1 cellular context compared by ENCODE assay signal in genomic region chr1:5745776-5746610, GRCh38.
TF ChIP-seq lines count a peak whose summit lies in the region.

No MANE protein-coding gene starts in this region.

TF ChIP-seq in H1, 55 proteins besides CTCF, POLR2A, EP300 and RAD21 (continued from another document):
- TF ChIP-seq ASH2L (IDR thresholded peaks at IDR 0.05; ENCODE audit: low read length) (no peak), TEAD4 (IDR thresholded peaks at IDR 0.05; ENCODE audit: low read depth, low read length) (no peak), PHF8 (conservative IDR thresholded peaks at IDR 0.05; ENCODE audit: low read depth, low read length) (no peak), HDAC6 (IDR thresholded peaks at IDR 0.05; ENCODE audit: low read depth, low read length) (no peak), BACH1 (IDR thresholded peaks at IDR 0.05; ENCODE audit: low read length) (no peak), GTF2F1 (IDR thresholded peaks at IDR 0.05; ENCODE audit: borderline replicate concordance, low read depth, low read length) (no peak), SIN3A (conservative IDR thresholded peaks at IDR 0.05 in 1 of 2, IDR thresholded peaks at IDR 0.05 in 1 of 2; ENCODE audit: low read depth in 1 of 2, low read length in 2 of 2) (0 out of 4 replicates have a peak, but pooled peaks of 1 of the 2 experiments have one; percentile 62), RBBP5 (IDR thresholded peaks at IDR 0.05; ENCODE audit: borderline replicate concordance, low read depth, low read length) (no peak), TCF12 (IDR thresholded peaks at IDR 0.05; ENCODE audit: low read depth, low read length) (0 out of 2 replicates have a peak, but pooled peaks have one; percentile 34), USF2 (IDR thresholded peaks at IDR 0.05; ENCODE audit: low read length) (no peak), TAF7 (optimal IDR thresholded peaks at IDR 0.05; ENCODE audit: borderline replicate concordance, low read depth, low read length) (peak; percentile 29), SAP30 (IDR thresholded peaks at IDR 0.05; ENCODE audit: insufficient read depth, insufficient replicate concordance, low read length) (no peak), SP2 (IDR thresholded peaks at IDR 0.05; ENCODE audit: low read length) (no peak), CREB1 (IDR thresholded peaks at IDR 0.05) (peak; percentile 42), KDM5A (IDR thresholded peaks at IDR 0.05; ENCODE audit: low read length) (no peak), JUN (IDR thresholded peaks at IDR 0.05; ENCODE audit: low read depth, low read length) (no peak), ATF3 (IDR thresholded peaks at IDR 0.05; ENCODE audit: insufficient read depth, low read depth, low read length) (0 out of 2 replicates have a peak, but pooled peaks have one; percentile 18), KDM4A (IDR thresholded peaks at IDR 0.05; ENCODE audit: low read depth, low read length, severe bottlenecking) (no peak)
- TF ChIP-seq, protein P1, sequence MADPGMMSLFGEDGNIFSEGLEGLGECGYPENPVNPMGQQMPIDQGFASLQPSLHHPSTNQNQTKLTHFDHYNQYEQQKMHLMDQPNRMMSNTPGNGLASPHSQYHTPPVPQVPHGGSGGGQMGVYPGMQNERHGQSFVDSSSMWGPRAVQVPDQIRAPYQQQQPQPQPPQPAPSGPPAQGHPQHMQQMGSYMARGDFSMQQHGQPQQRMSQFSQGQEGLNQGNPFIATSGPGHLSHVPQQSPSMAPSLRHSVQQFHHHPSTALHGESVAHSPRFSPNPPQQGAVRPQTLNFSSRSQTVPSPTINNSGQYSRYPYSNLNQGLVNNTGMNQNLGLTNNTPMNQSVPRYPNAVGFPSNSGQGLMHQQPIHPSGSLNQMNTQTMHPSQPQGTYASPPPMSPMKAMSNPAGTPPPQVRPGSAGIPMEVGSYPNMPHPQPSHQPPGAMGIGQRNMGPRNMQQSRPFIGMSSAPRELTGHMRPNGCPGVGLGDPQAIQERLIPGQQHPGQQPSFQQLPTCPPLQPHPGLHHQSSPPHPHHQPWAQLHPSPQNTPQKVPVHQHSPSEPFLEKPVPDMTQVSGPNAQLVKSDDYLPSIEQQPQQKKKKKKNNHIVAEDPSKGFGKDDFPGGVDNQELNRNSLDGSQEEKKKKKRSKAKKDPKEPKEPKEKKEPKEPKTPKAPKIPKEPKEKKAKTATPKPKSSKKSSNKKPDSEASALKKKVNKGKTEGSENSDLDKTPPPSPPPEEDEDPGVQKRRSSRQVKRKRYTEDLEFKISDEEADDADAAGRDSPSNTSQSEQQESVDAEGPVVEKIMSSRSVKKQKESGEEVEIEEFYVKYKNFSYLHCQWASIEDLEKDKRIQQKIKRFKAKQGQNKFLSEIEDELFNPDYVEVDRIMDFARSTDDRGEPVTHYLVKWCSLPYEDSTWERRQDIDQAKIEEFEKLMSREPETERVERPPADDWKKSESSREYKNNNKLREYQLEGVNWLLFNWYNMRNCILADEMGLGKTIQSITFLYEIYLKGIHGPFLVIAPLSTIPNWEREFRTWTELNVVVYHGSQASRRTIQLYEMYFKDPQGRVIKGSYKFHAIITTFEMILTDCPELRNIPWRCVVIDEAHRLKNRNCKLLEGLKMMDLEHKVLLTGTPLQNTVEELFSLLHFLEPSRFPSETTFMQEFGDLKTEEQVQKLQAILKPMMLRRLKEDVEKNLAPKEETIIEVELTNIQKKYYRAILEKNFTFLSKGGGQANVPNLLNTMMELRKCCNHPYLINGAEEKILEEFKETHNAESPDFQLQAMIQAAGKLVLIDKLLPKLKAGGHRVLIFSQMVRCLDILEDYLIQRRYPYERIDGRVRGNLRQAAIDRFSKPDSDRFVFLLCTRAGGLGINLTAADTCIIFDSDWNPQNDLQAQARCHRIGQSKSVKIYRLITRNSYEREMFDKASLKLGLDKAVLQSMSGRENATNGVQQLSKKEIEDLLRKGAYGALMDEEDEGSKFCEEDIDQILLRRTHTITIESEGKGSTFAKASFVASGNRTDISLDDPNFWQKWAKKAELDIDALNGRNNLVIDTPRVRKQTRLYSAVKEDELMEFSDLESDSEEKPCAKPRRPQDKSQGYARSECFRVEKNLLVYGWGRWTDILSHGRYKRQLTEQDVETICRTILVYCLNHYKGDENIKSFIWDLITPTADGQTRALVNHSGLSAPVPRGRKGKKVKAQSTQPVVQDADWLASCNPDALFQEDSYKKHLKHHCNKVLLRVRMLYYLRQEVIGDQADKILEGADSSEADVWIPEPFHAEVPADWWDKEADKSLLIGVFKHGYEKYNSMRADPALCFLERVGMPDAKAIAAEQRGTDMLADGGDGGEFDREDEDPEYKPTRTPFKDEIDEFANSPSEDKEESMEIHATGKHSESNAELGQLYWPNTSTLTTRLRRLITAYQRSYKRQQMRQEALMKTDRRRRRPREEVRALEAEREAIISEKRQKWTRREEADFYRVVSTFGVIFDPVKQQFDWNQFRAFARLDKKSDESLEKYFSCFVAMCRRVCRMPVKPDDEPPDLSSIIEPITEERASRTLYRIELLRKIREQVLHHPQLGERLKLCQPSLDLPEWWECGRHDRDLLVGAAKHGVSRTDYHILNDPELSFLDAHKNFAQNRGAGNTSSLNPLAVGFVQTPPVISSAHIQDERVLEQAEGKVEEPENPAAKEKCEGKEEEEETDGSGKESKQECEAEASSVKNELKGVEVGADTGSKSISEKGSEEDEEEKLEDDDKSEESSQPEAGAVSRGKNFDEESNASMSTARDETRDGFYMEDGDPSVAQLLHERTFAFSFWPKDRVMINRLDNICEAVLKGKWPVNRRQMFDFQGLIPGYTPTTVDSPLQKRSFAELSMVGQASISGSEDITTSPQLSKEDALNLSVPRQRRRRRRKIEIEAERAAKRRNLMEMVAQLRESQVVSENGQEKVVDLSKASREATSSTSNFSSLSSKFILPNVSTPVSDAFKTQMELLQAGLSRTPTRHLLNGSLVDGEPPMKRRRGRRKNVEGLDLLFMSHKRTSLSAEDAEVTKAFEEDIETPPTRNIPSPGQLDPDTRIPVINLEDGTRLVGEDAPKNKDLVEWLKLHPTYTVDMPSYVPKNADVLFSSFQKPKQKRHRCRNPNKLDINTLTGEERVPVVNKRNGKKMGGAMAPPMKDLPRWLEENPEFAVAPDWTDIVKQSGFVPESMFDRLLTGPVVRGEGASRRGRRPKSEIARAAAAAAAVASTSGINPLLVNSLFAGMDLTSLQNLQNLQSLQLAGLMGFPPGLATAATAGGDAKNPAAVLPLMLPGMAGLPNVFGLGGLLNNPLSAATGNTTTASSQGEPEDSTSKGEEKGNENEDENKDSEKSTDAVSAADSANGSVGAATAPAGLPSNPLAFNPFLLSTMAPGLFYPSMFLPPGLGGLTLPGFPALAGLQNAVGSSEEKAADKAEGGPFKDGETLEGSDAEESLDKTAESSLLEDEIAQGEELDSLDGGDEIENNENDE (IDR thresholded peaks at IDR 0.05; ENCODE audit: insufficient replicate concordance, low read length) = no peak
- TF ChIP-seq, protein P2, sequence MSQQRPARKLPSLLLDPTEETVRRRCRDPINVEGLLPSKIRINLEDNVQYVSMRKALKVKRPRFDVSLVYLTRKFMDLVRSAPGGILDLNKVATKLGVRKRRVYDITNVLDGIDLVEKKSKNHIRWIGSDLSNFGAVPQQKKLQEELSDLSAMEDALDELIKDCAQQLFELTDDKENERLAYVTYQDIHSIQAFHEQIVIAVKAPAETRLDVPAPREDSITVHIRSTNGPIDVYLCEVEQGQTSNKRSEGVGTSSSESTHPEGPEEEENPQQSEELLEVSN (IDR thresholded peaks at IDR 0.05) = no peak
TF ChIP-seq in H1: peak in this region for 8.
